Comparison of ENCODE assay signal across 11 cellular contexts in the genomic region with DNA sequence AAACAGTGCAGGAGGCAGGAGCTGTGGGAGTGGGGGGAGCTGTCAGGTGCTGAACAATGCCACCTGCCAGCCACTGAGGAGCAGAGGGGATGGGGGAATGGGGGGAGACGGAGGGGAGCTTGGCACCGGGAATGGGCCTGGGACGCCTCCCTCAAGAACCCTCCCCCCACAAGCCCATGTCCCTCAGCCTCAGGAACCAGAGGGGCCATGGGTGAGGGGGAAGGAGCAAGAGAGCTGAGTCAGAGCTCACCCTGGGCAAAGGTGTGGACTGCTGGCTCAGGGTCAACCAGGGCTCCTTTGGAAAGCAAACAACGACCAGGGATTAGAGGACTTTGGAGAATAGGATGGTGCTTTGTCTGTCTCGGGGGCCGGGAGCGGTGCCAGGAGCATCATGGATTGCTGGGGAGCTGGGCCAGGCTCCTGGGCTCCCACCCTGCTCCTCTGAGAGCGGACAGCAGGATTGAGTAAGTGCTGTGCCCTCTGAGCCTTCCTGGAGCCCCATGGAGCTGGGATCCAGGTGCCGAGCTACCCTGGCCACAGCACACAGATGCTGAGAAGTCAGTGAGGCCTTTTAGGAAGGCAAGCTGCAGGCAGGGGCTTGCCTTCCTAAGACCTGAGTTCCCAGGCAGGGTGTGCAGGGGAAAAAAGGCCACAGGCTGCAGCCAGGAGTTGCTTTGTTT. TPM values are rescaled to one million over a fixed set of nuclear protein-coding genes. Genes with fewer than 3 reads are reported as not detected.
DNase-seq lines count a peak whose midpoint lies in the region; ATAC-seq and TF ChIP-seq lines count a peak whose summit lies in the region.
"Not testable (repeated sequence)": the region's sequence is repeated elsewhere in the genome, so short reads cannot be mapped to it uniquely, and the experiment has no call there.
"Had no signal": no experiment of that assay in that cellular context is flagged by ENCODE, and none has a peak within 500 bp of the region (broad histone marks: within the 10 kb centered on the region; RNA-seq: fewer than 3 reads in every experiment).

No MANE protein-coding gene starts in this region.

- H2AFZ ChIP-seq in GM23338 = not testable (repeated sequence)

- ATAC-seq in GM23338 = peak; percentile 27
- peak; percentile 23 for ATAC-seq in WTC11
- not testable (repeated sequence) for ATAC-seq in left ventricle myocardium superior

- H3K27ac ChIP-seq in GM23338 (ENCODE audit: low read depth) = not testable (repeated sequence)

- DNase-seq in GM23338 (ENCODE audit: low spot score); WTC11 (ENCODE audit: low spot score); nephron progenitor cell: not testable (repeated sequence)
- peak; percentile 72 to 91 for DNase-seq in NCI-H2081 (lab: John Stamatoyannopoulos, UW)
- DNase-seq in NCI-H774 (lab: John Stamatoyannopoulos, UW) = peak; percentile 40
- peak; percentile 19 for DNase-seq in left ventricle myocardium superior

- intact Hi-C loops in dendritic cell treated with granulocyte-macrophage colony-stimulating factor and Interleukin-4, amounts not matched to agents 40 ng/mL and 50 ng/mL, for 4 days (cut with micrococcal nuclease); left ventricle myocardium superior (cut with micrococcal nuclease): not testable (repeated sequence)

- not testable (repeated sequence) for H3K27me3 ChIP-seq in GM23338 (ENCODE audit: insufficient read depth)

- CTCF ChIA-PET in WTC11 (lab: Charles Lee) = interaction anchor here (0.8 to 1.1 kb wide), 2 partner anchors 49 to 73 kb away, joined by 3 read pairs; no protein-coding TSS in a partner anchor

- POLR2A ChIA-PET in WTC11 (lab: Charles Lee) = not testable (repeated sequence)

- H3K4me1 ChIP-seq in GM23338 (ENCODE audit: insufficient read depth) = not testable (repeated sequence)

- not testable (repeated sequence) for H4K20me1 ChIP-seq in GM23338 (replicated peaks; ENCODE audit: insufficient read depth)

- not testable (repeated sequence) for H3K9me2 ChIP-seq in GM23338 (ENCODE audit: insufficient read depth)

- not testable (repeated sequence) for H3K36me3 Mint-ChIP-seq in GM23338 (ENCODE audit: low read depth); WTC11; dendritic cell treated with granulocyte-macrophage colony-stimulating factor and Interleukin-4, amounts not matched to agents 40 ng/mL and 50 ng/mL, for 4 days (ENCODE audit: low read depth); nephron progenitor cell (ENCODE audit: low read depth)

- not testable (repeated sequence) for TF ChIP-seq CTCF in GM23338 (conservative IDR thresholded peaks at IDR 0.05; ENCODE audit: low read depth in 2 of 2); WTC11 (IDR thresholded peaks at IDR 0.05); nephron progenitor cell (IDR thresholded peaks at IDR 0.05)

- not testable (repeated sequence) for H3K4me1 Mint-ChIP-seq in GM23338; WTC11; dendritic cell treated with granulocyte-macrophage colony-stimulating factor and Interleukin-4, amounts not matched to agents 40 ng/mL and 50 ng/mL, for 4 days (ENCODE audit: low read depth)
- H3K4me1 Mint-ChIP-seq in nephron progenitor cell = peaks cover 29% of the 10 kb centered on the region

- H3F3A ChIP-seq in GM23338 (replicated peaks; ENCODE audit: low read depth) = not testable (repeated sequence)

- H3K9me3 Mint-ChIP-seq in GM23338; WTC11; dendritic cell treated with granulocyte-macrophage colony-stimulating factor and Interleukin-4, amounts not matched to agents 40 ng/mL and 50 ng/mL, for 4 days; nephron progenitor cell: not testable (repeated sequence)

- H3K27me3 Mint-ChIP-seq in GM23338 (ENCODE audit: insufficient read depth, low read depth, poor library complexity); WTC11 (ENCODE audit: low read depth); nephron progenitor cell (ENCODE audit: low read depth, poor library complexity): not testable (repeated sequence)
- H3K27me3 Mint-ChIP-seq in dendritic cell treated with granulocyte-macrophage colony-stimulating factor and Interleukin-4, amounts not matched to agents 40 ng/mL and 50 ng/mL, for 4 days = peaks cover 31% of the 10 kb centered on the region

- H3K4me3 Mint-ChIP-seq in GM23338; WTC11; dendritic cell treated with granulocyte-macrophage colony-stimulating factor and Interleukin-4, amounts not matched to agents 40 ng/mL and 50 ng/mL, for 4 days; nephron progenitor cell: not testable (repeated sequence)

- H3K4me2 ChIP-seq in GM23338 = not testable (repeated sequence)

- H3K27ac Mint-ChIP-seq in GM23338, WTC11: not testable (repeated sequence)
- H3K27ac Mint-ChIP-seq in dendritic cell treated with granulocyte-macrophage colony-stimulating factor and Interleukin-4, amounts not matched to agents 40 ng/mL and 50 ng/mL, for 4 days = peak overlapping the region; percentile 14
- H3K27ac Mint-ChIP-seq in nephron progenitor cell = peak overlapping the region; percentile 25

- not testable (repeated sequence) for H3K36me3 ChIP-seq in GM23338 (ENCODE audit: insufficient read depth)

- not testable (repeated sequence) for H3K4me3 ChIP-seq in GM23338

- not testable (repeated sequence) for H3K79me2 ChIP-seq in GM23338 (replicated peaks; ENCODE audit: insufficient read depth)

TF ChIP-seq in WTC11, 78 proteins besides CTCF, POLR2A, EP300 and RAD21:
- TF ChIP-seq GABPB1 (CRISPR knock-in tag; IDR thresholded peaks at IDR 0.05) = 0 out of 2 replicates have a peak, but pooled peaks have one; percentile 28
TF ChIP-seq in WTC11: peak in this region for 1; not testable (repeated sequence) for 77.

RNA-seq across cellular contexts. Expression of gene GPAT2, which starts 33.3 kb away (rescaled TPM):
- total RNA-seq in GM23338 (2014; rRNA removed; shearing (Covaris generic)) = 2.0 and 2.2 TPM in 2 replicates
- 1.4 and 1.6 TPM in 2 replicates for polyA plus RNA-seq in GM23338 (2016; fragmentation: Nextera tagmentation; extraction: Ambion mirVana)
- 0.20 to 0.66 TPM (median 0.55 TPM) in 3 replicates for total RNA-seq in WTC11 (2021)
- 5.5 TPM for total RNA-seq in left ventricle myocardium superior
- total RNA-seq: HT-29 had no signal

RNA-seq across cellular contexts. Expression of gene ADRA2B, which starts 48.3 kb away (rescaled TPM):
- 5.9 and 7.9 TPM in 2 replicates for total RNA-seq in GM23338 (2014; rRNA removed; shearing (Covaris generic))
- 1.5 and 1.7 TPM in 2 replicates for polyA plus RNA-seq in GM23338 (2016; fragmentation: Nextera tagmentation; extraction: Ambion mirVana)
- 4.7 to 6.3 TPM (median 5.8 TPM) in 3 replicates for total RNA-seq in WTC11 (2021)
- total RNA-seq in left ventricle myocardium superior = 5.0 TPM
- total RNA-seq: bronchial epithelial cell, occipital lobe had no signal
- polyA plus RNA-seq: naive thymus-derived CD8-positive, alpha-beta T cell had no signal
